11 cellular contexts compared by ENCODE assay signal in the genomic region with DNA sequence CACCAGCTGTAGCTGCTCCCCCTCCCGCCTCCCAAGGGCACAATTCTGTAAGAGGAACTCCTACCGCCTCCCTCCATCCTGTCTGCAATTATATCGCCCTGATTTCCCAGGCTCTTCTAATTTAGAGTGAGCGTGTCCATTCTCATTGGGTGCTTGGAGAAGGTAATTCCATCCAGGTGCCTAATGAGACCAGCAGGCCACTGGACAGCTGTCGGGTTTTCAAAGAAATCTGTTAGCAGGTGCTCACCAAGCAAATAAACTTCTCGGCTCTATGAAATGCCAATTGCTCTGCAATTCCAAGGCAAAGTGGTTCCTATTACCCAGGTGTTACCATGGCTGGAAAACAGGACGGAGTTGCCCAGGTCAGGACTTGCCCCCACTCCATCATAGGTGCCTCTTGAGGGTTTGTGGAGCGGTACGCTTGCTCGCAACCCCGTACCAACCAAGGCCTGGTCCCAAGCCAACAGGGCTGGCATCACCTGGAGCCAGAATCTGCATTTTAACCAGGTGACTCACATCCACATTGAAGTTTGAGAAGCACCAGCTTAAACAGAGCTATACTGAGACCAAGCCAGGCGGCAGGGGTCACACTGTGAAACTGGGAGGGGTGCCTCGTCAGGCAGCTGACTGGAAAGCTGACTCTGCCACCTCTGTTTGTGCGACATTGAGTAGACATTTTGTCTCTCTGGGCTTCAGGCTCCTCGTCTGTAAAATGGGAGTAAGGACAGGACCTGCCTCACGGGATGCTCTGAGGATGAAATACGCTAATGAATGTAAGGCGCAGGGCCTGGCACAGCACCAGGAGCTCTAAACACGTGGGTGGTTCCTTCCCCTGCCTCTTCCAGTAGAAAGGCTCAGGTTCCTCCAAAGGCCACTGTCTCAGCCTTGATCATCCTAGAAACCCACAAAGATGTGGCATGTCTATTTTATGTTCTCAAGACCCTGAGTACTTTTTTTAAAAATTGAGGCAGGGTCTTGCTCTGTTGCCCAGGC. TPM values are rescaled to one million over a fixed set of nuclear protein-coding genes. Genes with fewer than 3 reads are reported as not detected.
DNase-seq lines count a peak whose midpoint lies in the region; ATAC-seq and TF ChIP-seq lines count a peak whose summit lies in the region.
"Had no signal": no experiment of that assay in that cellular context is flagged by ENCODE, and none has a peak within 500 bp of the region (broad histone marks: within the 10 kb centered on the region; RNA-seq: fewer than 3 reads in every experiment).

No MANE protein-coding gene starts in this region.

- CTCF ChIA-PET in MCF 10A (lab: Yijun Ruan, JAX) = interaction anchor here (0.5 to 2.7 kb wide), 9 partner anchors 9 to 220 kb away, joined by 3 to 12 read pairs (median 4); no protein-coding TSS in a partner anchor

- ATAC-seq in HG03039 (IDR thresholded peaks at IDR 0.05; ENCODE audit: unreplicated experiment) = no peak
- ATAC-seq in natural killer cell = no peak
- ATAC-seq: gastroesophageal sphincter had no signal

- no peaks in the 10 kb centered on the region for H3K9me3 Mint-ChIP-seq in activated T-cell treated with anti-CD3 and anti-CD28 coated beads, Interleukin-2, amount 50 U/mL, for 24 hours
- H3K9me3 Mint-ChIP-seq in MCF 10A (ENCODE audit: unreplicated experiment) (no peaks in the 10 kb centered on the region), type B pancreatic cell (no peaks in the 10 kb centered on the region), immature natural killer cell (peaks cover 0 to 2% (median 0%) of the 10 kb centered on the region in 6 donors), natural killer cell (no peaks in the 10 kb centered on the region)

- no peaks in the 10 kb centered on the region for H3K36me3 Mint-ChIP-seq in activated T-cell treated with anti-CD3 and anti-CD28 coated beads, Interleukin-2, amount 50 U/mL, for 24 hours (ENCODE audit: low read depth)
- H3K36me3 Mint-ChIP-seq in MCF 10A (ENCODE audit: insufficient read depth, unreplicated experiment) (no peaks in the 10 kb centered on the region), type B pancreatic cell (no peaks in the 10 kb centered on the region), immature natural killer cell (no peaks in the 10 kb centered on the region), natural killer cell (no peaks in the 10 kb centered on the region)

- no peak overlapping the region for H3K4me3 Mint-ChIP-seq in activated T-cell treated with anti-CD3 and anti-CD28 coated beads, Interleukin-2, amount 50 U/mL, for 24 hours
- H3K4me3 Mint-ChIP-seq in MCF 10A (ENCODE audit: unreplicated experiment) (no peak overlapping the region), type B pancreatic cell (peak overlapping the region; percentile 14), immature natural killer cell (no peak overlapping the region), natural killer cell (no peak overlapping the region)

- no peak for DNase-seq in activated T-cell treated with anti-CD3 and anti-CD28 coated beads, Interleukin-2, amount 50 U/mL, for 24 hours
- DNase-seq in activated T-cell treated with anti-CD3 and anti-CD28 coated beads, Interleukin-2, amount 50 U/mL, for 1 hour = no peak
- DNase-seq in NCI-H2196 (lab: John Stamatoyannopoulos, UW; ENCODE audit: unreplicated experiment) (peak; percentile 94), MCF 10A (ENCODE audit: unreplicated experiment) (peak; percentile 51), type B pancreatic cell (ENCODE audit: extremely low spot score, unreplicated experiment) (no peak), immature natural killer cell (no peak), natural killer cell (no peak)
- DNase-seq: adrenal gland, stomach had no signal

- H3K27ac Mint-ChIP-seq in activated T-cell treated with anti-CD3 and anti-CD28 coated beads, Interleukin-2, amount 50 U/mL, for 24 hours = peak overlapping the region; percentile 70
- no peak overlapping the region for H3K27ac Mint-ChIP-seq in MCF 10A (ENCODE audit: low read depth, unreplicated experiment)
- H3K27ac Mint-ChIP-seq in type B pancreatic cell = no peak overlapping the region
- H3K27ac Mint-ChIP-seq in immature natural killer cell = no peak overlapping the region
- H3K27ac Mint-ChIP-seq in natural killer cell = no peak overlapping the region

- BruUV-seq in MCF 10A (replicated peaks; lab: Mats Ljungman, UMichigan) = no TSS peak

- H3K4me1 Mint-ChIP-seq in activated T-cell treated with anti-CD3 and anti-CD28 coated beads, Interleukin-2, amount 50 U/mL, for 24 hours (ENCODE audit: low read depth) = peaks cover 47% of the 10 kb centered on the region
- H3K4me1 Mint-ChIP-seq in MCF 10A (ENCODE audit: insufficient read depth, unreplicated experiment) (no peaks in the 10 kb centered on the region), type B pancreatic cell (ENCODE audit: unreplicated experiment) (peaks cover 36% of the 10 kb centered on the region), immature natural killer cell (peaks cover 37 to 44% of the 10 kb centered on the region in 2 donors), natural killer cell (peaks cover 14 to 37% of the 10 kb centered on the region in 2 donors)

- TF ChIP-seq CTCF in MCF 10A (IDR thresholded peaks at IDR 0.05; ENCODE audit: unreplicated experiment) = no peak
- no peak for TF ChIP-seq CTCF in type B pancreatic cell (conservative IDR thresholded peaks at IDR 0.05)
- TF ChIP-seq CTCF in natural killer cell (IDR thresholded peaks at IDR 0.05) = no peak

- no peaks in the 10 kb centered on the region for H3K27me3 Mint-ChIP-seq in activated T-cell treated with anti-CD3 and anti-CD28 coated beads, Interleukin-2, amount 50 U/mL, for 24 hours
- H3K27me3 Mint-ChIP-seq in MCF 10A (ENCODE audit: insufficient read depth, unreplicated experiment) (no peaks in the 10 kb centered on the region), type B pancreatic cell (no peaks in the 10 kb centered on the region), immature natural killer cell (ENCODE audit: low read depth in 3 of 3) (peaks cover 2 to 12% (median 6%) of the 10 kb centered on the region in 3 donors), natural killer cell (ENCODE audit: low read depth in 2 of 2) (peaks cover 0 to 3% of the 10 kb centered on the region in 2 donors)

- intact Hi-C loops in MCF 10A (cut with micrococcal nuclease) = no loop called here
- intact Hi-C loops in natural killer cell (cut with micrococcal nuclease) = no loop called here

- POLR2A ChIA-PET in MCF 10A (lab: Yijun Ruan, JAX) = interaction anchor here (1.5 kb wide), 1 partner anchor 10 kb away, joined by 8 read pairs; no protein-coding TSS in a partner anchor

RNA-seq across cellular contexts. Expression of a gene that starts 16.6 kb away (rescaled TPM):
- total RNA-seq in MCF 10A (2022) = 62.3 and 66.8 TPM in 2 replicates
- 28.5 and 30.3 TPM in 2 replicates for total RNA-seq in type B pancreatic cell (ENCODE audit: low replicate concordance)
- polyA plus RNA-seq in immature natural killer cell = 1 to 10 TPM; 3.0 to 5.2 (median 5.1) TPM
- 1 to 10 TPM; 4.8 to 8.5 (median 4.8) TPM for total RNA-seq in natural killer cell

Comparison
In these comparisons a context has a peak if more than half of its experiments do, and no peak if none do; other contexts are left out.
1. DNase-seq: peak in NCI-H2196 (single experiment) and MCF 10A (single experiment); none in activated T-cell treated with anti-CD3 and anti-CD28 coated beads, Interleukin-2, amount 50 U/mL, for 24 hours (single experiment), activated T-cell treated with anti-CD3 and anti-CD28 coated beads, Interleukin-2, amount 50 U/mL, for 1 hour (single experiment), type B pancreatic cell (single experiment), immature natural killer cell (0 of 3) and natural killer cell (single experiment).